Comparison of ENCODE assay signal across 1 cellular context in genomic region chr15:65038428-65038827, GRCh38.
TF ChIP-seq lines count a peak whose summit lies in the region.

No MANE protein-coding gene starts in this region.

TF ChIP-seq in HepG2, 621 proteins besides CTCF, POLR2A, EP300 and RAD21:
- no peak for TF ChIP-seq ZNF160 (CRISPR knock-in tag; IDR thresholded peaks at IDR 0.05)
- TF ChIP-seq ARNT (IDR thresholded peaks at IDR 0.05), result no peak
- TF ChIP-seq HBP1 (CRISPR knock-in tag; IDR thresholded peaks at IDR 0.05; ENCODE audit: low read depth), result no peak
- TF ChIP-seq ZNF770 (CRISPR knock-in tag; IDR thresholded peaks at IDR 0.05), result peak; percentile 72; the same call in 1 of the 2 replicates
- TF ChIP-seq PCBP1 (IDR thresholded peaks at IDR 0.05; ENCODE audit: borderline replicate concordance, low read depth, low read length), result no peak
- TF ChIP-seq ZNF747 (CRISPR knock-in tag; IDR thresholded peaks at IDR 0.05; ENCODE audit: borderline replicate concordance), result no peak
